In the genomic region with DNA sequence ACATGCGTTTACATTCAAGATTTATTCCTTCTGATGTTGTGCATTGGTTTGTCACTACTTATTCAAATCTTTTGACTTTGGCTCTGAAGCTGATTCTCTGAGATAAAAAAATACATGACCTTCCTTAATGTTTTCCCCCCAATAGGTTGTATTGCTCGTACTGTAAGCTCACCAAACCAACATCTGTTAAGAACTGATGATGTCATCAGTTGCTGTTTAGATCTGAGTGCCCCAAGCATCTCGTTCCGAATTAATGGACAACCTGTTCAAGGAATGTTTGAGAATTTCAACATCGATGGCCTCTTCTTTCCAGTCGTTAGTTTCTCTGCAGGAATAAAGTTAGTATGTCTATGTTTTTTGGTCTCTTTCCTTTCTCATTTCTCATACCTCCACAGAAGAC, we compare ENCODE assay signal across 29 cellular contexts.
"Had no signal": no experiment of that assay in that cellular context is flagged by ENCODE, and none has a peak within 500 bp of the region (broad histone marks: within the 10 kb centered on the region; RNA-seq: fewer than 3 reads in every experiment).

No MANE protein-coding gene starts in this region.

- FAIRE-seq: bronchial epithelial cell, TTC549 had no signal

- ATAC-seq: activated CD8-positive, alpha-beta memory T cell treated with anti-CD3 and anti-CD28 coated beads, Interleukin-2, amount 10 ng/mL, durations not matched to agents 7 days and 5 days; activated CD8-positive, alpha-beta T cell treated with anti-CD3 and anti-CD28 coated beads, Interleukin-2, amount 10 ng/mL, durations not matched to agents 7 days and 5 days; activated naive CD8-positive, alpha-beta T cell treated with anti-CD3 and anti-CD28 coated beads, Interleukin-2, amount 50 U/mL, for 24 hours had no signal

- H3K27me3 ChIP-seq: ascending aorta, cardiac muscle cell had no signal

- DNase-seq: activated B cell treated with CpG ODN at 0.5 μM for 24 hours; activated CD4-positive, alpha-beta memory T cell treated with anti-CD3 and anti-CD28 coated beads, Interleukin-2, amount 10 ng/mL, durations not matched to agents 7 days and 5 days; activated CD4-positive, alpha-beta T cell treated with anti-CD3 and anti-CD28 coated beads for 4 hours; activated CD4-positive, alpha-beta T cell treated with anti-CD3 and anti-CD28 coated beads, Interleukin-2, amount 10 ng/mL, durations not matched to agents 7 days and 5 days; activated CD4-positive, alpha-beta T cell treated with anti-CD3 and anti-CD28 coated beads, Interleukin-2, amount 50 U/mL, for 48 hours; activated CD4-positive, CD25-positive, alpha-beta regulatory T cell treated with anti-CD3 and anti-CD28 coated beads, Interleukin-2, amount 50 U/mL, for 72 hours; activated CD8-positive, alpha-beta memory T cell treated with anti-CD3 and anti-CD28 coated beads for 24 hours; activated CD8-positive, alpha-beta memory T cell treated with anti-CD3 and anti-CD28 coated beads, Interleukin-2, amount 10 ng/mL, durations not matched to agents 7 days and 5 days; activated CD8-positive, alpha-beta memory T cell treated with anti-CD3 and anti-CD28 coated beads, Interleukin-2, amount 50 U/mL, for 48 hours; activated CD8-positive, alpha-beta T cell treated with anti-CD3 and anti-CD28 coated beads, Interleukin-2, amount 10 ng/mL, durations not matched to agents 7 days and 5 days; activated effector memory CD4-positive, alpha-beta T cell treated with Interleukin-2 at 50 U/mL for 16 hours; activated gamma-delta T cell; activated naive CD4-positive, alpha-beta T cell treated with anti-CD3 and anti-CD28 coated beads, Interleukin-2, amount 10 ng/mL, durations not matched to agents 7 days and 5 days; activated naive CD4-positive, alpha-beta T cell treated with Interleukin-2 at 50 U/mL for 16 hours; activated naive CD8-positive, alpha-beta T cell treated with anti-CD3 and anti-CD28 coated beads, Interleukin-2, amount 10 ng/mL, durations not matched to agents 7 days and 5 days; activated naive CD8-positive, alpha-beta T cell treated with anti-CD3 and anti-CD28 coated beads, Interleukin-2, amount 50 U/mL, for 24 hours; activated T-cell treated with anti-CD3 and anti-CD28 coated beads, Interleukin-2, amount 50 U/mL, for 24 hours; activated T-cell treated with anti-CD3 and anti-CD28 coated beads, Interleukin-2, amount 50 U/mL, for 48 hours; amygdala; anterior cingulate cortex; caudate nucleus; cerebellar nuclear complex; T-helper 2 cell; T-helper 9 cell had no signal

- H3K27ac ChIP-seq: ascending aorta, cardiac muscle cell, VCaP had no signal

- H3K4me3 ChIP-seq: ascending aorta, cardiac muscle cell had no signal

- H3K4me1 ChIP-seq: ascending aorta had no signal

- H3K9me3 ChIP-seq: ascending aorta had no signal
